Comparison of ENCODE assay signal across 8 cellular contexts in genomic region chr17:66192378-66192687, GRCh38. TPM values are rescaled to one million over a fixed set of nuclear protein-coding genes. Genes with fewer than 3 reads are reported as not detected.
DNase-seq lines count a peak whose midpoint lies in the region; ATAC-seq and TF ChIP-seq lines count a peak whose summit lies in the region.

No MANE protein-coding gene starts in this region.

- 5 to 10% methylated on average over 10 of the region's 10 CpGs for WGBS in GM23248 (ENCODE audit: low coverage in 1 of 2, low lambda C conversion rate in 2 of 2, missing lambda C conversion rate in 2 of 2), 2 experiments
- 0 to 2% methylated on average over 1 to 6 of the region's 10 CpGs for WGBS in gastroesophageal sphincter (ENCODE audit: low coverage in 1 of 2), 2 donors

- no peak for TF ChIP-seq EP300 in gastroesophageal sphincter (IDR thresholded peaks at IDR 0.05)

- H3K79me2 ChIP-seq in GM23248 (ENCODE audit: insufficient read depth), result peaks cover 13% of the 10 kb centered on the region

- H3K4me3 ChIP-seq in GM23248 (peak overlapping the region; percentile 79), gastroesophageal sphincter (peak overlapping the region; percentile 65 to 92), skeletal muscle satellite cell (ENCODE audit: low read length) (peak overlapping the region; percentile 79)

- H3K27me3 ChIP-seq in GM23248 (replicated peaks; ENCODE audit: insufficient read depth) (no peaks in the 10 kb centered on the region), gastroesophageal sphincter (no peaks in the 10 kb centered on the region), skeletal muscle satellite cell (ENCODE audit: control insufficient read depth, insufficient read depth, low read length) (no peaks in the 10 kb centered on the region)

- H2AFZ ChIP-seq in GM23248, result peak overlapping the region; percentile 86

- peaks cover 12% of the 10 kb centered on the region for H3K4me1 ChIP-seq in GM23248 (ENCODE audit: insufficient read depth)
- peaks cover 0 to 33% (median 14%) of the 10 kb centered on the region in 3 donors for H3K4me1 ChIP-seq in gastroesophageal sphincter
- peaks cover 13% of the 10 kb centered on the region for H3K4me1 ChIP-seq in skeletal muscle satellite cell (ENCODE audit: control insufficient read depth, insufficient read depth, low read length)

- H3K9me3 ChIP-seq in GM23248 (ENCODE audit: low read depth), result no peaks in the 10 kb centered on the region
- H3K9me3 ChIP-seq in gastroesophageal sphincter, result no peaks in the 10 kb centered on the region
- no peaks in the 10 kb centered on the region for H3K9me3 ChIP-seq in skeletal muscle satellite cell (replicated peaks; ENCODE audit: low read length)

- in situ Hi-C loops in GM23248 (cut with MboI), result no loop called here

- no peak for TF ChIP-seq POLR2A in gastroesophageal sphincter (IDR thresholded peaks at IDR 0.05)

- H4K20me1 ChIP-seq in GM23248 (ENCODE audit: insufficient read depth), result no peaks in the 10 kb centered on the region

- ATAC-seq in gastroesophageal sphincter, result no peak

- H3K9ac ChIP-seq in GM23248 (peak overlapping the region; percentile 85), skeletal muscle satellite cell (ENCODE audit: low read depth, low read length) (peak overlapping the region; percentile 96)

- no peaks in the 10 kb centered on the region for H3K9me2 ChIP-seq in GM23248 (ENCODE audit: insufficient read depth)

- H3K4me2 ChIP-seq in GM23248 (ENCODE audit: unreplicated experiment) (peak overlapping the region; percentile 86), skeletal muscle satellite cell (ENCODE audit: low read length) (peak overlapping the region; percentile 90)

- H3F3A ChIP-seq in GM23248 (ENCODE audit: insufficient read depth), result peaks cover 23% of the 10 kb centered on the region

- no peak for TF ChIP-seq CTCF in VCaP (conservative IDR thresholded peaks at IDR 0.05)
- no peak for TF ChIP-seq CTCF in gastroesophageal sphincter (IDR thresholded peaks at IDR 0.05)

- DNase-seq in GM23248, result no peak
- no peak for DNase-seq in DMS153 treated with DMSO at 0.1 percent for 48 hours (lab: John Stamatoyannopoulos, UW; ENCODE audit: unreplicated experiment)
- no peak for DNase-seq in NCI-H2171 (lab: John Stamatoyannopoulos, UW)
- no peak for DNase-seq in NCI-H446 (lab: John Stamatoyannopoulos, UW)
- no peak for DNase-seq in stimulated activated CD4-positive, alpha-beta T cell treated with anti-CD3 and anti-CD28 coated beads, Interleukin-12 subunit alpha, Interleukin-12 subunit beta, amount 100 ng/mL, for 4 hours

- peak overlapping the region; percentile 38 for H3K27ac ChIP-seq in GM23248
- H3K27ac ChIP-seq in VCaP, result peak overlapping the region; percentile 61; the same call in 1 of the 2 replicates
- peak overlapping the region in 3 of 4 donors; percentile 80 to 90 (median 82) for H3K27ac ChIP-seq in gastroesophageal sphincter

- no peaks in the 10 kb centered on the region for H3K36me3 ChIP-seq in GM23248 (ENCODE audit: low read depth)
- no peaks in the 10 kb centered on the region for H3K36me3 ChIP-seq in gastroesophageal sphincter
- H3K36me3 ChIP-seq in skeletal muscle satellite cell (ENCODE audit: insufficient read depth, low read length), result no peaks in the 10 kb centered on the region

RNA-seq across cellular contexts. Expression of gene CEP112, which starts 0.4 kb away (rescaled TPM):
- total RNA-seq in GM23248 (2014; rRNA removed; shearing (Covaris generic)), result 6.6 and 14.8 TPM in 2 replicates
- 7.2 and 8.1 TPM in 2 replicates for polyA plus RNA-seq in GM23248 (2016; fragmentation: Nextera tagmentation; extraction: Ambion mirVana)
- total RNA-seq in gastroesophageal sphincter, result 10 to 100 TPM; 21.9 to 38.2 (median 27.0) TPM
- 3.5 and 5.8 TPM in 2 replicates for total RNA-seq in skeletal muscle satellite cell (2012; rRNA removed)

RNA-seq across cellular contexts. Expression of gene APOH, which starts 36.9 kb away (rescaled TPM):
- not detected in 2 replicates for total RNA-seq in GM23248 (2014; rRNA removed; shearing (Covaris generic))
- not detected in 2 replicates for polyA plus RNA-seq in GM23248 (2016; fragmentation: Nextera tagmentation; extraction: Ambion mirVana)
- not detected for total RNA-seq in gastroesophageal sphincter
- total RNA-seq in skeletal muscle satellite cell (2012; rRNA removed), result not detected in 2 replicates
